11 cellular contexts compared by ENCODE assay signal in the genomic region with DNA sequence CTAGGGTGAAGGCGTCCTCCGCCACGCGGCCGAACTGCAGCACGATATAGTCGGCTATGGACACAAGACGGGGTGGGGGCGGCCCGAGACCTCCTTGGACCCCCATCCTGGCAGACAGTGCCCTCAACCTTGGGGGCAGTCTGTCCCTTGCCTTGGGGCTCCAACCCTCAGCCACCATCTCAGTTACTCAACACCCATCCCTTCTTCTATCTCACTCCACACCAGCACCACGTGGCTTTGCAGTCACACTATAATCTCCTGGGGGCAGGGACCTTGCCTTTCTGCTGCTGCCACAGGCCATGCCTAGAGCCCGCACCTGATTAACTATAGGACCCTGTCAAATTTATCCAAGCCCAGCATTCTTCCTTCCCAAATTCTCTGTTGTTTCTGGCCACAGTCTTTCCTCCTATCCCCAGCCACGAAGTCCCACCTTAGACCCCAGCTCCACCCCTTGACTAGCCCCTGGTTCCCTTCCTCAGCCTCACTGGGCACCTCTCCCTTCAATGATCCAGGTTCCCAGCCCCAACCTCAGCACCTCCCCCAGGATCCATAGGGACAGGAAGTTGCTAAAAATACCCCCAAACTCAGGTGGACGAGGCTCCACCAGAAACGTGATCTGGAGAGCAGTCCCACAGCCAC. TPM values are rescaled to one million over a fixed set of nuclear protein-coding genes. Genes with fewer than 3 reads are reported as not detected.
DNase-seq lines count a peak whose midpoint lies in the region; ATAC-seq and TF ChIP-seq lines count a peak whose summit lies in the region.
"Had no signal": no experiment of that assay in that cellular context is flagged by ENCODE, and none has a peak within 500 bp of the region (broad histone marks: within the 10 kb centered on the region; RNA-seq: fewer than 3 reads in every experiment).

No MANE protein-coding gene starts in this region.

- H3K9me3 ChIP-seq in right atrium auricular region, result no peaks in the 10 kb centered on the region

- H3K4me3 Mint-ChIP-seq in activated B cell treated with CpG ODN at 0.5 μM for 24 hours, result peak overlapping the region; percentile 76

- no peaks in the 10 kb centered on the region for H3K27me3 ChIP-seq in right atrium auricular region

- H3K4me3 ChIP-seq in right atrium auricular region (peak overlapping the region; percentile 89 to 95), skin epidermis (peak overlapping the region; percentile 71 to 88 (median 80))

- no peaks in the 10 kb centered on the region for H3K36me3 ChIP-seq in right atrium auricular region

- H3K27ac ChIP-seq in right atrium auricular region (peak overlapping the region; percentile 92 to 98), skin epidermis (peak overlapping the region in 19 of 21 experiments; percentile 74 to 99 (median 97))
- H3K27ac ChIP-seq: 22Rv1 had no signal

- ATAC-seq in activated B cell treated with CpG ODN at 0.5 μM for 24 hours (ENCODE audit: low read depth) (no peak), GM21526 (IDR thresholded peaks at IDR 0.05; ENCODE audit: low FRiP score, unreplicated experiment) (no peak)

- peaks cover 31% of the 10 kb centered on the region for H3K27me3 Mint-ChIP-seq in activated B cell treated with CpG ODN at 0.5 μM for 24 hours

- POLR2A ChIA-PET in activated B cell treated with CpG ODN at 0.5 μM for 24 hours (lab: Charles Lee), result interaction anchor here (1.7 to 2.2 kb wide), 2 partner anchors 26 to 27 kb away, joined by 7 to 8 read pairs; no protein-coding TSS in a partner anchor

- peak; percentile 51 for DNase-seq in DMS53 (lab: John Stamatoyannopoulos, UW)
- no peak for DNase-seq in DMS53 treated with DMSO at 0.1 percent for 48 hours (lab: John Stamatoyannopoulos, UW; ENCODE audit: unreplicated experiment)
- DNase-seq in activated B cell treated with CpG ODN at 0.5 μM for 24 hours, result no peak
- no peak for DNase-seq in right atrium auricular region (ENCODE audit: low spot score)
- DNase-seq in NCI-H510A treated with DMSO at 0.1 percent for 48 hours (lab: John Stamatoyannopoulos, UW), result no peak
- DNase-seq in stimulated activated naive CD4-positive, alpha-beta T cell treated with Interleukin-2 at 50 U/mL for 16 hours (lab: John Stamatoyannopoulos, UW), result no peak
- DNase-seq: NCI-H526 treated with DMSO at 0.1 percent for 48 hours had no signal

- TF ChIP-seq CTCF in activated B cell treated with CpG ODN at 0.5 μM for 24 hours (IDR thresholded peaks at IDR 0.05), result no peak
- no peak for TF ChIP-seq CTCF in right atrium auricular region (IDR thresholded peaks at IDR 0.05)

- no peak overlapping the region for H3K27ac Mint-ChIP-seq in activated B cell treated with CpG ODN at 0.5 μM for 24 hours

- H3K9me3 Mint-ChIP-seq in activated B cell treated with CpG ODN at 0.5 μM for 24 hours, result no peaks in the 10 kb centered on the region

- CTCF ChIA-PET in activated B cell treated with CpG ODN at 0.5 μM for 24 hours (lab: Charles Lee), result no interaction called here

- H3K4me1 Mint-ChIP-seq in activated B cell treated with CpG ODN at 0.5 μM for 24 hours, result peaks cover 14% of the 10 kb centered on the region

- H3K4me1 ChIP-seq in right atrium auricular region, result peaks cover 0 to 44% of the 10 kb centered on the region in 2 donors

- no peaks in the 10 kb centered on the region for H3K36me3 Mint-ChIP-seq in activated B cell treated with CpG ODN at 0.5 μM for 24 hours (ENCODE audit: low read depth)

- intact Hi-C loops in activated B cell treated with CpG ODN at 0.5 μM for 24 hours (cut with micrococcal nuclease), result no loop called here

RNA-seq across cellular contexts. Expression of gene TEAD3, which starts 1.6 kb away (rescaled TPM):
- total RNA-seq in activated B cell treated with CpG ODN at 0.5 μM for 24 hours (0.13 and 0.34 TPM in 2 replicates), right atrium auricular region (10 to 100 TPM; 19.3 to 37.1 TPM)

RNA-seq across cellular contexts. Expression of gene TULP1, which starts 14.2 kb away (rescaled TPM):
- total RNA-seq in activated B cell treated with CpG ODN at 0.5 μM for 24 hours, result not detected in 2 replicates
- not detected for total RNA-seq in right atrium auricular region
- total RNA-seq: dermis blood vessel endothelial cell had no signal

RNA-seq across cellular contexts. Expression of gene RPL10A, which starts 30.3 kb away (rescaled TPM):
- total RNA-seq in activated B cell treated with CpG ODN at 0.5 μM for 24 hours (2,485 and 2,644 TPM in 2 replicates), right atrium auricular region (100 to 1,000 TPM; 571 to 831 TPM)

RNA-seq across cellular contexts. Expression of gene FANCE, which starts 46.4 kb away (rescaled TPM):
- total RNA-seq in activated B cell treated with CpG ODN at 0.5 μM for 24 hours (8.5 and 9.2 TPM in 2 replicates), right atrium auricular region (1 to 10 TPM; 3.4 to 3.5 TPM)

Comparison
In these comparisons a context has a peak if more than half of its experiments do, and no peak if none do; other contexts are left out.
1. RNA of gene TEAD3, which starts 1.6 kb away (total RNA-seq): 19.3 to 37.1 TPM in right atrium auricular region; 0.13 to 0.34 TPM in activated B cell treated with CpG ODN at 0.5 μM for 24 hours; every median in the first group is over 10 times any median in the second.